8 cellular contexts compared by ENCODE assay signal in the genomic region with DNA sequence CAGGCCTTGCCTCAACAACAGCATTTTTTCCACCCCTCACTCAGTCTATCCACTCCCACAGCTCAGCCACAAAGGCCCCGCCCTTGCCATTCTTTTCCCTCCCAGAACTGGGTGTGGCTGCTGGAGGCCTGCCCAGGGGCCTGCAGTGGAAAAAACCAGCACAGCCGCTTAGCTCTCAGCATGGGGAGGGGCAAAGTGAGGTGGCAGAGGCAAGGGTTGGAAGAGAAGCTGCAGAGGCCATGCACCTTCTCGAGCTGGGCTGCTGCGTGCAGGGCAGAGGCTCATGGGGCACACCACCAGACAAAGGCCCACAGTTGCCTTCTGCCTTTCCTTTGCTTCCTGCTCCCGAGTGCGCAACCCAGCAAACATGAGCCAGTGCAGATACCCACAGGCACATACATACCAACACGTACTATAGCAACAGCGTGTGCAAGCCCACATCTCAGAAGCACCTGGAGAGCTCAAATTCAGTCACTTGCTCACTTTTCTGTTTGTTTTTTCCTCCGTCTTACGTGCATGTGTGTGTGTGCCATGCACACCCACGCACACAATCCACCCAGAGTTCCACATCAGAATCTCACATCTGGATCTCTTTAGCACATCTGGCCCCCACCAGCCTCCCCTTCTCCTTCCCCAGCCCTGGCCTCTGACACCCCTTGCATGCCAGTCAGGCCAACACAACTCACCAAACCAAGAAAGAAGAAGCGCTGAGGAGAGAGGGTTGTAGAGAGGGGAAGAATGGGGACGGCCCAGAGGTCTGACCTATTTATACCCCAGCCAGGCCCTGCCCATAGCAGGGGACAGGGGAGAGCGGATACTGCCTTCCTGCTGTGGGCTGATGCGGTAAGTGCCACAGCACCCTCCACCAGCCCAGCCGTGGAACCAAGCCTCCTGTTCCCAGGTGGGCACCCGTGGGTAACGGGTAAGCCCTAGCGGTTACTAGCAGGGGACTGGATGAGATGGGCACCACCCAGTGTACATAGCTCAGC. TPM values are rescaled to one million over a fixed set of nuclear protein-coding genes. Genes with fewer than 3 reads are reported as not detected.
DNase-seq lines count a peak whose midpoint lies in the region; ATAC-seq and TF ChIP-seq lines count a peak whose summit lies in the region.

A gene (minus strand): TSS at position 740 of the 989 bp plus-strand sequence. CDS start 1,012 bp downstream, outside the sequence.

- ATAC-seq in DND-41 (ENCODE audit: insufficient read depth, low read depth) (peak; percentile 80), HG03045 (IDR thresholded peaks at IDR 0.05; ENCODE audit: unreplicated experiment) (peak; percentile 69), left lobe of liver (peak; percentile 79)

- H3K9me3 ChIP-seq in DND-41 (ENCODE audit: insufficient read depth, low read length, severe bottlenecking): no peaks in the 10 kb centered on the region

- no peaks in the 10 kb centered on the region for H3K79me2 ChIP-seq in DND-41 (ENCODE audit: insufficient read depth, low read length)

- TF ChIP-seq CTCF in DND-41 (IDR thresholded peaks at IDR 0.05; ENCODE audit: borderline replicate concordance, extremely low read depth, low read length, poor library complexity, severe bottlenecking) (no peak), choroid plexus epithelial cell (conservative IDR thresholded peaks at IDR 0.05; ENCODE audit: low read depth, low read length) (no peak)

- H4K20me1 ChIP-seq in DND-41 (ENCODE audit: insufficient read depth, low read length): no peaks in the 10 kb centered on the region

- peak within 1 kb of the TSS; percentile 62 for H3K27ac ChIP-seq in DND-41 (ENCODE audit: low read length)

- H3K4me3 ChIP-seq in DND-41 (ENCODE audit: low read depth in 1 of 2, low read length in 2 of 2) (peak within 1 kb of the TSS in 1 of 2 experiments; percentile 21; a peak in 1 of 4 replicates), choroid plexus epithelial cell (ENCODE audit: low read depth, low read length) (no peak within 1 kb of the TSS)

- H3K9ac ChIP-seq in DND-41 (ENCODE audit: low read depth, low read length): peak within 1 kb of the TSS; percentile 51

- peaks cover 63% of the 10 kb centered on the region for H3K4me1 ChIP-seq in DND-41 (ENCODE audit: insufficient read depth, low read length)

- H3K27me3 ChIP-seq in DND-41 (ENCODE audit: insufficient read depth, low read length, poor library complexity): no peaks in the 10 kb centered on the region

- peak within 1 kb of the TSS; percentile 77 for H2AFZ ChIP-seq in DND-41 (ENCODE audit: low read depth, low read length)

- no peaks in the 10 kb centered on the region for H3K36me3 ChIP-seq in DND-41 (ENCODE audit: insufficient read depth, low read length)

- H3K4me2 ChIP-seq in DND-41 (ENCODE audit: insufficient read depth, low read length): peak within 1 kb of the TSS; percentile 49

- DNase-seq in DND-41 (peak; percentile 97), NCI-H510A treated with DMSO at 0.1 percent for 48 hours (lab: John Stamatoyannopoulos, UW) (peak; percentile 86), choroid plexus epithelial cell (ENCODE audit: low read depth) (peak; percentile 86), left lobe of liver (ENCODE audit: low spot score) (peak; percentile 79), GM19240 (ENCODE audit: insufficient read length, low spot score) (no peak)
- peak; percentile 89 to 90 for DNase-seq in activated CD4-positive, alpha-beta T cell treated with anti-CD3 and anti-CD28 coated beads for 24 hours (ENCODE audit: low read depth in 2 of 2)
- DNase-seq in stimulated activated CD4-positive, alpha-beta T cell treated with anti-CD3 and anti-CD28 coated beads, Interleukin-2, amount 100 ng/mL, for 24 hours: peak; percentile 93 to 94

RNA-seq across cellular contexts. Expression of the gene that starts here (rescaled TPM):
- 7.1 TPM for total RNA-seq in left lobe of liver
